ENCODE assay signal across 20 cellular contexts in the genomic region with DNA sequence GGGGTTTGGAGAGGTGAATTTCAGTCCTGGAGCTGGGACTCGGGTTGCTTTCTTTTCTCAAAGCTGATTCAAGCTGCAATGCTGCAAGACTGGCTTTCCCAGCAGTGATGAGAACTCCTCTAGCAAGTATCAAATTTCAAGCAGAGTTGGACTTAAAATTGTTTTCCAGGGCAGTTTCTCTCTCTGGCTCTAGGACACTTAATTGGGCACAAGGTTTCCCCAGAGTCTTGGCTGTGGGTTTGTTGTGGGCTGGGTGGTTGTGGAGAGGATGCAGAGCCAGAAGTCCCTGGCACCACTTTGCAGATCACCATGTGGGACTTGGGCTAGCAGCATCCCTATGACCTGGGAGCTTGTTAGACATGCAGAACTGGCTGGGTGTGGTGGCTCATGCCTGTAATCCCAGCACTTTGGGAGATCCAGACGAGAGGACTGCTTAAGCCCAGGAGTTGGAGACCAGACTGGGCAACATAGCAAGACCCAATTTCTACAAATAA. TPM values are rescaled to one million over a fixed set of nuclear protein-coding genes. Genes with fewer than 3 reads are reported as not detected.
DNase-seq lines count a peak whose midpoint lies in the region; ATAC-seq, FAIRE-seq and TF ChIP-seq lines count a peak whose summit lies in the region.
"Had no signal": no experiment of that assay in that cellular context is flagged by ENCODE, and none has a peak within 500 bp of the region (broad histone marks: within the 10 kb centered on the region; RNA-seq: fewer than 3 reads in every experiment).

No MANE protein-coding gene starts in this region.

- DNase-seq in HepG2 (ENCODE audit: low spot score) (no peak), right lobe of liver (no peak), esophagus squamous epithelium (lab: John Stamatoyannopoulos, UW) (no peak), trophoblast cell (peak; percentile 54 to 75), posterior vena cava (ENCODE audit: low spot score) (no peak), superior temporal gyrus (ENCODE audit: extremely low spot score) (no peak)
- DNase-seq in activated naive CD8-positive, alpha-beta T cell treated with anti-CD3 and anti-CD28 coated beads, Interleukin-2, amount 50 U/mL, for 24 hours, result no peak
- DNase-seq: activated CD8-positive, alpha-beta T cell treated with anti-CD3 and anti-CD28 coated beads for 36 hours; brain microvascular endothelial cell; Caco-2; KBM-7; left ventricle myocardium inferior; NCI-H1436; NCI-H510A treated with DMSO at 0.1 percent for 48 hours; RPMI8226; stimulated activated naive CD4-positive, alpha-beta T cell treated with Interleukin-2 at 50 U/mL for 16 hours had no signal

- no peaks in the 10 kb centered on the region for H4K20me1 ChIP-seq in HepG2 (ENCODE audit: insufficient read depth, low read length)

- no peak overlapping the region for H3K4me3 ChIP-seq in HepG2 (replicated peaks in 1 of 3; ENCODE audit: insufficient read depth in 1 of 3, low read depth in 2 of 3, low read length in 3 of 3)
- no peak overlapping the region for H3K4me3 ChIP-seq in right lobe of liver
- no peak overlapping the region for H3K4me3 ChIP-seq in esophagus squamous epithelium
- no peak overlapping the region for H3K4me3 ChIP-seq in trophoblast cell (ENCODE audit: low read depth, low read length)
- H3K4me3 ChIP-seq: left ventricle myocardium inferior had no signal

- H3K9me3 ChIP-seq in HepG2 (ENCODE audit: low read length) (no peaks in the 10 kb centered on the region; the same call in 1 of the 2 replicates), right lobe of liver (no peaks in the 10 kb centered on the region), esophagus squamous epithelium (peaks cover 0 to 8% (median 0%) of the 10 kb centered on the region in 3 donors), trophoblast cell (ENCODE audit: insufficient read depth, low read depth, low read length) (peaks cover 7% of the 10 kb centered on the region)

- H3K36me3 Mint-ChIP-seq in activated naive CD8-positive, alpha-beta T cell treated with anti-CD3 and anti-CD28 coated beads, Interleukin-2, amount 50 U/mL, for 24 hours (ENCODE audit: low read depth), result no peaks in the 10 kb centered on the region

- CTCF ChIA-PET in HepG2 (lab: Yijun Ruan, JAX; ENCODE audit: low intra/inter-chr PET ratio, low total read pairs), result no interaction called here

- peaks cover 16% of the 10 kb centered on the region for H3K4me1 ChIP-seq in HepG2 (ENCODE audit: insufficient read depth, low read length)
- H3K4me1 ChIP-seq in right lobe of liver, result peaks cover 0 to 16% (median 1%) of the 10 kb centered on the region in 4 donors
- H3K4me1 ChIP-seq in esophagus squamous epithelium, result peaks cover 19 to 62% (median 42%) of the 10 kb centered on the region in 3 donors
- H3K4me1 ChIP-seq in trophoblast cell (ENCODE audit: control insufficient read depth in 1 of 2, insufficient read depth in 2 of 2, low read length in 2 of 2), result peaks cover 7 to 15% of the 10 kb centered on the region in 2 experiments
- H3K4me1 ChIP-seq: left ventricle myocardium inferior had no signal

- POLR2A ChIA-PET in HepG2 (lab: Yijun Ruan, JAX), result no interaction called here

- no peak overlapping the region for H3K14ac ChIP-seq in trophoblast cell (ENCODE audit: low read length)

- H3K4me2 ChIP-seq in HepG2 (ENCODE audit: low read depth, low read length) (no peak overlapping the region), trophoblast cell (ENCODE audit: low read length) (peak overlapping the region; percentile 9)

- TF ChIP-seq POLR2A in HepG2 (IDR thresholded peaks at IDR 0.05; ENCODE audit: insufficient read depth in 1 of 2, low read depth in 2 of 2, low read length in 2 of 2) (no peak), right lobe of liver (IDR thresholded peaks at IDR 0.05) (no peak), esophagus squamous epithelium (IDR thresholded peaks at IDR 0.05) (no peak)

- no peak overlapping the region for H2AFZ ChIP-seq in HepG2 (ENCODE audit: low read length)
- H2AFZ ChIP-seq in trophoblast cell (ENCODE audit: insufficient read depth, low read length, poor library complexity), result no peak overlapping the region

- H3K27me3 ChIP-seq in HepG2 (ENCODE audit: control insufficient read depth in 1 of 2, insufficient read depth in 2 of 2, low read length in 2 of 2) (peaks cover 0 to 27% of the 10 kb centered on the region in 2 experiments; a peak in 2 of 5 replicates), right lobe of liver (no peaks in the 10 kb centered on the region), esophagus squamous epithelium (no peaks in the 10 kb centered on the region), trophoblast cell (ENCODE audit: insufficient read depth, low read length) (no peaks in the 10 kb centered on the region)
- H3K27me3 ChIP-seq: brain microvascular endothelial cell had no signal

- H3K36me3 ChIP-seq in HepG2 (replicated peaks in 1 of 2; ENCODE audit: control insufficient read depth in 1 of 2, insufficient read depth in 2 of 2, low read length in 2 of 2) (no peaks in the 10 kb centered on the region), right lobe of liver (no peaks in the 10 kb centered on the region), esophagus squamous epithelium (no peaks in the 10 kb centered on the region), trophoblast cell (ENCODE audit: control insufficient read depth in 1 of 2, insufficient read depth in 2 of 2, low read length in 2 of 2) (no peaks in the 10 kb centered on the region)
- H3K36me3 ChIP-seq: brain microvascular endothelial cell, left ventricle myocardium inferior had no signal

- no peak overlapping the region for H4K12ac ChIP-seq in trophoblast cell (ENCODE audit: low read depth, low read length)

- ATAC-seq in HepG2 (no peak), right lobe of liver (no peak), GM21447 (IDR thresholded peaks at IDR 0.05; ENCODE audit: unreplicated experiment) (no peak)
- no peak for ATAC-seq in activated naive CD8-positive, alpha-beta T cell treated with anti-CD3 and anti-CD28 coated beads, Interleukin-2, amount 50 U/mL, for 24 hours
- ATAC-seq: activated CD8-positive, alpha-beta T cell treated with anti-CD3 and anti-CD28 coated beads for 36 hours had no signal

- no peak overlapping the region for H3K23ac ChIP-seq in trophoblast cell (ENCODE audit: low read length)

- no peak overlapping the region for H4K8ac ChIP-seq in trophoblast cell (ENCODE audit: low read depth, low read length)

- H3K27ac Mint-ChIP-seq in activated naive CD8-positive, alpha-beta T cell treated with anti-CD3 and anti-CD28 coated beads, Interleukin-2, amount 50 U/mL, for 24 hours, result no peak overlapping the region
- H3K27ac Mint-ChIP-seq: activated CD8-positive, alpha-beta T cell treated with anti-CD3 and anti-CD28 coated beads for 36 hours; activated T-helper 2 cell treated with anti-CD3 and anti-CD28 coated beads, Interferon-gamma antibody, Interleukin-2, Interleukin-4, amounts not matched to agents 10 μg/mL and 5 μg/mL and 100 μg/mL, durations not matched to agents 14 hours and 24 hours and 36 hours had no signal

- intact Hi-C loops in HepG2 (cut with micrococcal nuclease; ENCODE audit: unreplicated experiment), result no loop called here
- intact Hi-C loops in right lobe of liver (cut with DNase I), result no loop called here
- intact Hi-C loops in esophagus squamous epithelium (cut with DNase I), result no loop called here
- intact Hi-C loops in posterior vena cava (cut with DNase I), result loop anchor here in 1 of 2 donors (5.0 kb wide), 1 partner anchor 747 kb away; no protein-coding TSS in a partner anchor

- H3K79me1 ChIP-seq in trophoblast cell (ENCODE audit: low read length), result no peaks in the 10 kb centered on the region

- no TSS peak for BruUV-seq in HepG2 (replicated peaks; lab: Mats Ljungman, UMichigan)

- no peak overlapping the region for H2BK120ac ChIP-seq in trophoblast cell (ENCODE audit: insufficient read depth, low read length, poor library complexity)

- no peak overlapping the region for H3K4ac ChIP-seq in trophoblast cell (ENCODE audit: low read depth, low read length)

- no peak for FAIRE-seq in HepG2 (lab: Jason Lieb, UNC)
- FAIRE-seq: small intestine had no signal

- TF ChIP-seq EP300 in HepG2 (IDR thresholded peaks at IDR 0.05; ENCODE audit: low read depth in 2 of 2, low read length in 2 of 2), result no peak
- no peak for TF ChIP-seq EP300 in HepG2 (CRISPR knock-in tag; IDR thresholded peaks at IDR 0.05; ENCODE audit: borderline replicate concordance)

- H2BK12ac ChIP-seq in trophoblast cell (ENCODE audit: low read length), result no peak overlapping the region

- peaks cover 34% of the 10 kb centered on the region for H3K9me3 Mint-ChIP-seq in activated naive CD8-positive, alpha-beta T cell treated with anti-CD3 and anti-CD28 coated beads, Interleukin-2, amount 50 U/mL, for 24 hours

- H3K4me1 Mint-ChIP-seq in activated naive CD8-positive, alpha-beta T cell treated with anti-CD3 and anti-CD28 coated beads, Interleukin-2, amount 50 U/mL, for 24 hours, result peaks cover 2% of the 10 kb centered on the region

- WGBS in HepG2 (ENCODE audit: low lambda C conversion rate), result 6% methylated on average over 2 of the region's 2 CpGs
- 56% methylated on average over 2 of the region's 2 CpGs for WGBS in right lobe of liver (ENCODE audit: insufficient coverage, low coverage, low lambda C conversion rate, missing lambda C conversion rate)
- 30 to 50% methylated on average over 1 of the region's 2 CpGs for WGBS in esophagus squamous epithelium, 2 donors
- WGBS in trophoblast cell (ENCODE audit: extremely low coverage, insufficient coverage, insufficient read length), result no CpG with 5 or more reads among the region's 2 CpGs

- no peak overlapping the region for H4K91ac ChIP-seq in trophoblast cell (ENCODE audit: low read depth, low read length)

- H3K27me3 Mint-ChIP-seq in activated naive CD8-positive, alpha-beta T cell treated with anti-CD3 and anti-CD28 coated beads, Interleukin-2, amount 50 U/mL, for 24 hours, result peaks cover 7% of the 10 kb centered on the region
- H3K27me3 Mint-ChIP-seq: activated CD8-positive, alpha-beta T cell treated with anti-CD3 and anti-CD28 coated beads for 36 hours had no signal

- no peaks in the 10 kb centered on the region for H3K79me2 ChIP-seq in HepG2 (ENCODE audit: insufficient read depth, low read length)
- no peaks in the 10 kb centered on the region for H3K79me2 ChIP-seq in trophoblast cell (ENCODE audit: control insufficient read depth, insufficient read depth, low read length, poor library complexity)

- no peak for TF ChIP-seq RAD21 in HepG2 (CRISPR knock-in tag; IDR thresholded peaks at IDR 0.05)

- H3K9ac ChIP-seq in HepG2 (ENCODE audit: insufficient read depth, low read depth, low read length) (no peak overlapping the region), trophoblast cell (ENCODE audit: low read length) (no peak overlapping the region)

- H3K27ac ChIP-seq in HepG2 (ENCODE audit: extremely low read length, insufficient read depth, low read length) (no peak overlapping the region), right lobe of liver (no peak overlapping the region), esophagus squamous epithelium (peak overlapping the region; percentile 76 to 91 (median 84)), trophoblast cell (ENCODE audit: low read depth, low read length) (no peak overlapping the region)
- H3K27ac ChIP-seq: brain microvascular endothelial cell, left ventricle myocardium inferior had no signal

- no peak overlapping the region for H2AK5ac ChIP-seq in trophoblast cell (ENCODE audit: low read length)

- no peak overlapping the region for H3K18ac ChIP-seq in trophoblast cell (ENCODE audit: low read length)

- no peak overlapping the region for H3K4me3 Mint-ChIP-seq in activated naive CD8-positive, alpha-beta T cell treated with anti-CD3 and anti-CD28 coated beads, Interleukin-2, amount 50 U/mL, for 24 hours
- H3K4me3 Mint-ChIP-seq: activated CD8-positive, alpha-beta T cell treated with anti-CD3 and anti-CD28 coated beads for 36 hours had no signal

- TF ChIP-seq CTCF in HepG2 (CRISPR knock-in tag; IDR thresholded peaks at IDR 0.05), result no peak
- no peak for TF ChIP-seq CTCF in right lobe of liver (IDR thresholded peaks at IDR 0.05)
- no peak for TF ChIP-seq CTCF in esophagus squamous epithelium (IDR thresholded peaks at IDR 0.05)

- no peak overlapping the region for H2BK5ac ChIP-seq in trophoblast cell (ENCODE audit: low read depth, low read length, poor library complexity)

- in situ Hi-C loops in HepG2 (cut with HindIII; ENCODE audit: extremely low pct_ligation_motif_present, low pct_unique_long_range_greater_than_20kb), result no loop called here

RNA-seq across cellular contexts. Expression of a gene that starts 16.8 kb away (rescaled TPM):
- total RNA-seq in HepG2 (2016; rRNA removed; fragmentation: Illumina TruSeq; extraction: Trizol), result 0.77 and 1.2 TPM in 2 replicates
- 0.18 TPM in 1 of 2 replicates, not detected in the other for total RNA-seq in HepG2 (2016; cell fraction: cytosol; rRNA removed; fragmentation: Illumina TruSeq; extraction: Trizol; ENCODE audit: low read depth)
- total RNA-seq in HepG2 (2016; cell fraction: insoluble cytoplasmic fraction; rRNA removed; fragmentation: Illumina TruSeq; extraction: Trizol), result 1.3 and 1.6 TPM in 2 replicates
- 0.17 and 0.40 TPM in 2 replicates for total RNA-seq in HepG2 (2016; cell fraction: membrane; rRNA removed; fragmentation: Illumina TruSeq; extraction: Trizol)
- total RNA-seq in HepG2 (2016; cell fraction: nucleus; rRNA removed; fragmentation: Illumina TruSeq; extraction: Trizol), result not detected in 2 replicates
- not detected in 2 replicates for polyA plus RNA-seq in HepG2 (2011; rRNA removed)
- 0.08 and 0.14 TPM in 2 replicates for polyA plus RNA-seq in HepG2 (2011; cell fraction: cytosol; rRNA removed)
- not detected in 2 replicates for polyA plus RNA-seq in HepG2 (2011; cell fraction: nucleus; rRNA removed)
- polyA plus RNA-seq in HepG2 (2012), result not detected in 2 replicates
- polyA plus RNA-seq in HepG2 (2016; cell fraction: cytosol; fragmentation: Illumina TruSeq; extraction: Trizol; ENCODE audit: low read depth), result 0.20 and 0.22 TPM in 2 replicates
- polyA plus RNA-seq in HepG2 (2016; cell fraction: insoluble cytoplasmic fraction; fragmentation: Illumina TruSeq; extraction: Trizol; ENCODE audit: low read depth), result 1.4 and 2.1 TPM in 2 replicates
- polyA plus RNA-seq in HepG2 (2016; cell fraction: membrane; fragmentation: Illumina TruSeq; extraction: Trizol; ENCODE audit: low read depth), result 0.17 and 0.19 TPM in 2 replicates
- 0.81 and 1.5 TPM in 2 replicates for polyA plus RNA-seq in HepG2 (2016; cell fraction: nucleus; fragmentation: Illumina TruSeq; extraction: Trizol; ENCODE audit: insufficient read depth, low read depth)
- polyA minus RNA-seq in HepG2 (2011; rRNA and poly(A)+ RNA removed; ENCODE audit: low replicate concordance), result 0.07 TPM in 1 of 2 replicates, not detected in the other
- not detected in 2 replicates for polyA minus RNA-seq in HepG2 (2011; cell fraction: cytosol; rRNA and poly(A)+ RNA removed)
- polyA minus RNA-seq in HepG2 (2011; cell fraction: nucleus; rRNA and poly(A)+ RNA removed), result not detected in 2 replicates
- total RNA-seq in right lobe of liver, result 10 to 100 TPM in 1 of 6 experiments, 1 to 10 TPM in 3, not detected in 2; 1.8 to 40.4 (median 2.4) TPM
- 1 to 10 TPM in 3 of 4 donors, under 1 TPM in 1; 0.57 to 6.8 (median 4.7) TPM for total RNA-seq in esophagus squamous epithelium
- polyA plus RNA-seq in trophoblast cell (2013), result 0.05 and 0.06 TPM in 2 replicates
- total RNA-seq in posterior vena cava, result under 1 TPM in 1 of 2 donors, not detected in 1; 0.29 TPM
- total RNA-seq: activated CD8-positive, alpha-beta T cell treated with anti-CD3 and anti-CD28 coated beads for 36 hours; activated T-helper 2 cell treated with anti-CD3 and anti-CD28 coated beads, Interferon-gamma antibody, Interleukin-2, Interleukin-4, amounts not matched to agents 10 μg/mL and 5 μg/mL and 100 μg/mL, durations not matched to agents 14 hours and 24 hours and 36 hours; Caco-2; left ventricle myocardium inferior had no signal
- polyA plus RNA-seq: neural cell had no signal

RNA-seq across cellular contexts. Expression of a gene that starts 38.3 kb away (rescaled TPM):
- total RNA-seq in HepG2 (2016; rRNA removed; fragmentation: Illumina TruSeq; extraction: Trizol), result 124 and 175 TPM in 2 replicates
- 27.1 and 31.4 TPM in 2 replicates for total RNA-seq in HepG2 (2016; cell fraction: cytosol; rRNA removed; fragmentation: Illumina TruSeq; extraction: Trizol; ENCODE audit: low read depth)
- 133 and 188 TPM in 2 replicates for total RNA-seq in HepG2 (2016; cell fraction: insoluble cytoplasmic fraction; rRNA removed; fragmentation: Illumina TruSeq; extraction: Trizol)
- 39.0 and 40.9 TPM in 2 replicates for total RNA-seq in HepG2 (2016; cell fraction: membrane; rRNA removed; fragmentation: Illumina TruSeq; extraction: Trizol)
- 53.1 and 55.3 TPM in 2 replicates for total RNA-seq in HepG2 (2016; cell fraction: nucleus; rRNA removed; fragmentation: Illumina TruSeq; extraction: Trizol)
- polyA plus RNA-seq in HepG2 (2011; rRNA removed), result 8.8 and 14.2 TPM in 2 replicates
- 9.4 and 12.0 TPM in 2 replicates for polyA plus RNA-seq in HepG2 (2011; cell fraction: cytosol; rRNA removed)
- polyA plus RNA-seq in HepG2 (2011; cell fraction: nucleus; rRNA removed), result 4.4 and 5.1 TPM in 2 replicates
- polyA plus RNA-seq in HepG2 (2012), result 18.1 and 45.4 TPM in 2 replicates
- 20.9 and 22.4 TPM in 2 replicates for polyA plus RNA-seq in HepG2 (2016; cell fraction: cytosol; fragmentation: Illumina TruSeq; extraction: Trizol; ENCODE audit: low read depth)
- polyA plus RNA-seq in HepG2 (2016; cell fraction: insoluble cytoplasmic fraction; fragmentation: Illumina TruSeq; extraction: Trizol; ENCODE audit: low read depth), result 152 and 168 TPM in 2 replicates
- 29.1 and 36.2 TPM in 2 replicates for polyA plus RNA-seq in HepG2 (2016; cell fraction: membrane; fragmentation: Illumina TruSeq; extraction: Trizol; ENCODE audit: low read depth)
- 89.8 and 96.1 TPM in 2 replicates for polyA plus RNA-seq in HepG2 (2016; cell fraction: nucleus; fragmentation: Illumina TruSeq; extraction: Trizol; ENCODE audit: insufficient read depth, low read depth)
- 2.2 and 5.8 TPM in 2 replicates for polyA minus RNA-seq in HepG2 (2011; rRNA and poly(A)+ RNA removed; ENCODE audit: low replicate concordance)
- polyA minus RNA-seq in HepG2 (2011; cell fraction: cytosol; rRNA and poly(A)+ RNA removed), result 8.0 TPM in 2 replicates
- 3.2 and 4.4 TPM in 2 replicates for polyA minus RNA-seq in HepG2 (2011; cell fraction: nucleus; rRNA and poly(A)+ RNA removed)
- 100 to 1,000 TPM in 3 of 6 experiments, 10 to 100 TPM in 1, 1 to 10 TPM in 2; 1.8 to 673 (median 306) TPM for total RNA-seq in right lobe of liver
- 100 to 1,000 TPM; 140 to 967 (median 908) TPM for total RNA-seq in esophagus squamous epithelium
- polyA plus RNA-seq in trophoblast cell (2013), result 0.05 and 0.08 TPM in 2 replicates
- total RNA-seq in posterior vena cava, result under 1 TPM in 1 of 2 donors, not detected in 1; 0.48 TPM
- total RNA-seq: activated CD8-positive, alpha-beta T cell treated with anti-CD3 and anti-CD28 coated beads for 36 hours; activated T-helper 2 cell treated with anti-CD3 and anti-CD28 coated beads, Interferon-gamma antibody, Interleukin-2, Interleukin-4, amounts not matched to agents 10 μg/mL and 5 μg/mL and 100 μg/mL, durations not matched to agents 14 hours and 24 hours and 36 hours had no signal
- polyA plus RNA-seq: neural cell had no signal

Comparison
In these comparisons a context has a peak if more than half of its experiments do, and no peak if none do; other contexts are left out.
1. DNase-seq: peak in trophoblast cell (2 of 2); none in HepG2 (single experiment), right lobe of liver (0 of 3), esophagus squamous epithelium (single experiment), posterior vena cava (single experiment), activated naive CD8-positive, alpha-beta T cell treated with anti-CD3 and anti-CD28 coated beads, Interleukin-2, amount 50 U/mL, for 24 hours (single experiment) and superior temporal gyrus (single experiment).
2. H3K27ac ChIP-seq: peak in esophagus squamous epithelium (4 of 4); none in HepG2 (single experiment), right lobe of liver (0 of 3) and trophoblast cell (single experiment).